8 cellular contexts compared by ENCODE assay signal in the genomic region with DNA sequence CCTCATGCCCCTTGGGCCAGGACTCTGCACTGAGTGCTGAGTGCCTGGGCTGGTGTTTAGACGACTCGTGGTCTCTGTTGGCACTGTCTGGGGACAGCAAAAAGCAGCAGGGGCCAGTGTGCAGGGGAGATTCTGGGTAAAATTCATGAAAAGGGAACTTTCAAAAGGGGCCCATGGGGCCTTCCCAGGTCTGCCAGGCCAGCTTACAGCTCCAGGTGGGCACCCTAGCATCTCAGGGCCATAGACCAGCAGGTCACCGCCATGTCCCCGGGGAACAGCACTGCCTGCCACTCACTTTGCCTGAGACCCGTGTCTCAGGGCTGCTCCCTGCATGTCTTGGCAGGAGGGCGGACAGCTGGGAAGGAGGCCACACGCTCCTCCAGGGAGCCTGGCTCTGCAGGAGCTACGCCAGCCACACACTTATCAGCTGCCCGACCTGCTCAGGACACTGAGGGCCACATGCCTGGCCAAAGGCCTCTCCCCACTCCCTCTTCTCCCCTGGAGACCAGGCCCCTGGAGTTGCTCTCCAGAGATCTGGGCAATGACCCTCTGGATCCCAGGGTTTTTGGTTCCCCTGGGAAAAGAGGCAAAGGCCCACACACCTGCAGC. TPM values are rescaled to one million over a fixed set of nuclear protein-coding genes. Genes with fewer than 3 reads are reported as not detected.
DNase-seq lines count a peak whose midpoint lies in the region; ATAC-seq, FAIRE-seq and TF ChIP-seq lines count a peak whose summit lies in the region.

No MANE protein-coding gene starts in this region.

- no peak overlapping the region for H3K14ac ChIP-seq in H1 (ENCODE audit: insufficient read length)

- TF ChIP-seq POLR2A in H1 (IDR thresholded peaks at IDR 0.05; ENCODE audit: control extremely low read depth in 1 of 2, low read depth in 2 of 2, low read length in 2 of 2) = no peak

- no peak overlapping the region for H2BK20ac ChIP-seq in H1 (ENCODE audit: low read length)

- ATAC-seq in GM18498 (IDR thresholded peaks at IDR 0.05; ENCODE audit: unreplicated experiment) (no peak), HG02759 (IDR thresholded peaks at IDR 0.05; ENCODE audit: unreplicated experiment) (no peak)

- H3K9me2 ChIP-seq in Loucy (replicated peaks; ENCODE audit: low read depth, low read length) = no peaks in the 10 kb centered on the region

- peaks cover 12% of the 10 kb centered on the region for H3K4me1 ChIP-seq in Loucy (ENCODE audit: insufficient read depth, low read length, poor library complexity, severe bottlenecking)
- H3K4me1 ChIP-seq in H1 (replicated peaks in 1 of 4; ENCODE audit: control insufficient read depth in 3 of 4, insufficient read depth in 4 of 4, low read length in 3 of 4) = peaks cover 0 to 42% (median 35%) of the 10 kb centered on the region in 4 experiments; a peak in 6 of 7 replicates
- no peaks in the 10 kb centered on the region for H3K4me1 ChIP-seq in osteoblast (ENCODE audit: insufficient read depth, low read length)

- 0 out of 2 replicates have a peak overlapping the region, but pooled peaks have one; percentile 16 for H4K8ac ChIP-seq in H1 (ENCODE audit: extremely low read depth, insufficient read depth, low read length)

- H2BK12ac ChIP-seq in H1 (ENCODE audit: low read depth, low read length) = peak overlapping the region; percentile 35; the same call in 1 of the 2 replicates

- H3K27me3 ChIP-seq in Loucy (ENCODE audit: insufficient read depth, low read length, poor library complexity, severe bottlenecking) (no peaks in the 10 kb centered on the region), H1 (replicated peaks in 1 of 4; ENCODE audit: control insufficient read depth in 3 of 4, extremely low read depth in 1 of 4, insufficient read depth in 3 of 4, low read length in 3 of 4) (no peaks in the 10 kb centered on the region), osteoblast (ENCODE audit: insufficient read depth, low read length) (no peaks in the 10 kb centered on the region)

- TF ChIP-seq CTCF in Loucy (conservative IDR thresholded peaks at IDR 0.05; ENCODE audit: low read length) = no peak
- no peak for TF ChIP-seq CTCF in H1 (IDR thresholded peaks at IDR 0.05; ENCODE audit: control extremely low read depth in 1 of 3, insufficient read depth in 1 of 3, low read depth in 1 of 3, low read length in 3 of 3)
- TF ChIP-seq CTCF in osteoblast (IDR thresholded peaks at IDR 0.05; ENCODE audit: extremely low read depth, low read depth, low read length) = no peak

- no peaks in the 10 kb centered on the region for H3K79me1 ChIP-seq in H1 (ENCODE audit: low read depth, low read length)

- H2BK15ac ChIP-seq in H1 (ENCODE audit: low read length) = peak overlapping the region; percentile 13; the same call in 1 of the 2 replicates

- FAIRE-seq in H1 (lab: Jason Lieb, UNC) = no peak

- peak overlapping the region; percentile 40 for H3K4ac ChIP-seq in H1 (replicated peaks; ENCODE audit: insufficient read length, low read depth, low read length)

- H3K27ac ChIP-seq in H1 (ENCODE audit: low read depth, low read length) (no peak overlapping the region), osteoblast (ENCODE audit: low read depth, low read length) (no peak overlapping the region)

- H3K4me2 ChIP-seq in Loucy (ENCODE audit: low read depth, low read length, poor library complexity, severe bottlenecking) (peak overlapping the region; percentile 54), H1 (ENCODE audit: insufficient read depth in 1 of 2, low read depth in 2 of 2, low read length in 2 of 2) (peak overlapping the region; percentile 2 to 28; a peak in 1 of 4 replicates), osteoblast (ENCODE audit: insufficient read depth, low read length) (peak overlapping the region; percentile 23)

- no peaks in the 10 kb centered on the region; the same call in 1 of the 2 replicates for H3F3A ChIP-seq in Loucy (ENCODE audit: low read depth)

- no peaks in the 10 kb centered on the region for H4K20me1 ChIP-seq in Loucy (ENCODE audit: insufficient read depth, low read length, poor library complexity, severe bottlenecking)
- peaks cover 0 to 2% of the 10 kb centered on the region in 2 experiments for H4K20me1 ChIP-seq in H1 (replicated peaks in 1 of 2; ENCODE audit: control insufficient read depth in 1 of 2, insufficient read depth in 2 of 2, low read length in 2 of 2)
- no peaks in the 10 kb centered on the region for H4K20me1 ChIP-seq in osteoblast (ENCODE audit: insufficient read depth, low read length)

- peak overlapping the region; percentile 60 for H3K9ac ChIP-seq in Loucy (ENCODE audit: low read depth, low read length, poor library complexity, severe bottlenecking)
- no peak overlapping the region for H3K9ac ChIP-seq in H1 (replicated peaks in 1 of 4; ENCODE audit: extremely low read depth in 1 of 4, low read depth in 3 of 4, low read length in 3 of 4)

- DNase-seq in H1 (ENCODE audit: low read depth in 1 of 2, low spot score in 2 of 2) (no peak), osteoblast (ENCODE audit: insufficient read length, low spot score, missing footprints) (peak; percentile 83)
- no peak for DNase-seq in activated effector memory CD4-positive, alpha-beta T cell treated with anti-CD3 and anti-CD28 coated beads, Interleukin-2, amount 50 U/mL, for 16 hours
- no peak for DNase-seq in stimulated activated CD8-positive, alpha-beta memory T cell treated with anti-CD3 and anti-CD28 coated beads, Interleukin-4, amount 100 ng/mL, for 48 hours

- H2AFZ ChIP-seq in Loucy (ENCODE audit: low read length) = no peak overlapping the region
- H2AFZ ChIP-seq in H1 (ENCODE audit: low read length) = no peak overlapping the region
- H2AFZ ChIP-seq in osteoblast (ENCODE audit: low read length) = peak overlapping the region; percentile 29

- CTCF ChIA-PET in H1 (lab: Charles Lee; ENCODE audit: partially characterized antibody) = interaction anchor here (0.8 to 6.5 kb wide), 21 partner anchors 10 to 300 kb away, joined by 3 to 61 read pairs (median 5); a partner anchor contains a TSS

- peak overlapping the region; percentile 27; the same call in 1 of the 2 replicates for H2BK5ac ChIP-seq in H1 (ENCODE audit: low read depth, low read length)

- no peaks in the 10 kb centered on the region for H3K9me3 ChIP-seq in Loucy (ENCODE audit: insufficient read depth, low read depth, low read length)
- no peaks in the 10 kb centered on the region for H3K9me3 ChIP-seq in H1 (ENCODE audit: insufficient read depth in 2 of 2, low read depth in 1 of 2, low read length in 1 of 2)
- H3K9me3 ChIP-seq in osteoblast (ENCODE audit: low read depth, low read length) = no peaks in the 10 kb centered on the region

- no peak overlapping the region; the same call in 1 of the 2 replicates for H3K18ac ChIP-seq in H1 (ENCODE audit: extremely low read depth, low read length)

- POLR2A ChIA-PET in H1 (lab: Charles Lee; ENCODE audit: partially characterized antibody) = interaction anchor here (0.7 to 2.4 kb wide), 8 partner anchors 8 to 179 kb away, joined by 3 to 14 read pairs (median 4); a partner anchor contains a TSS

- H3K23me2 ChIP-seq in H1 (ENCODE audit: low read depth, low read length) = no peaks in the 10 kb centered on the region

- no peak overlapping the region for H4K5ac ChIP-seq in H1 (ENCODE audit: insufficient read length, low read depth, low read length)

- peak overlapping the region; percentile 78; the same call in 1 of the 2 replicates for H2AK5ac ChIP-seq in H1 (ENCODE audit: low read depth, low read length)

- H3K79me2 ChIP-seq in Loucy (ENCODE audit: insufficient read depth, low read length) (no peaks in the 10 kb centered on the region), H1 (ENCODE audit: control insufficient read depth in 1 of 2, insufficient read depth in 2 of 2, low read length in 2 of 2) (no peaks in the 10 kb centered on the region), osteoblast (ENCODE audit: insufficient read depth, low read length) (no peaks in the 10 kb centered on the region)

- H4K91ac ChIP-seq in H1 (replicated peaks; ENCODE audit: insufficient read length, low read length) = no peak overlapping the region

- H3K56ac ChIP-seq in H1 (replicated peaks; ENCODE audit: insufficient read length, low read depth, low read length) = no peak overlapping the region

- no peak overlapping the region for H2BK120ac ChIP-seq in H1 (replicated peaks; ENCODE audit: low read depth, low read length)

- H3K36me3 ChIP-seq in Loucy (ENCODE audit: insufficient read depth, low read length) = peaks cover 10% of the 10 kb centered on the region; the same call in 1 of the 2 replicates
- H3K36me3 ChIP-seq in H1 (ENCODE audit: control insufficient read depth in 2 of 4, insufficient read depth in 4 of 4, low read length in 3 of 4) = no peaks in the 10 kb centered on the region
- H3K36me3 ChIP-seq in osteoblast (ENCODE audit: insufficient read depth, low read length) = no peaks in the 10 kb centered on the region

- 78% methylated on average over 9 of the region's 9 CpGs; no CpG with 5 or more reads in 1 of the 2 experiments for WGBS in H1 (ENCODE audit: extremely low coverage in 1 of 2, insufficient coverage in 1 of 2, insufficient read length in 1 of 2, insufficient replicate concordance in 2 of 2, low coverage in 1 of 2, low lambda C conversion rate in 2 of 2, missing lambda C conversion rate in 1 of 2), 2 experiments

- no peak for TF ChIP-seq RAD21 in H1 (IDR thresholded peaks at IDR 0.05 in 1 of 2, conservative IDR thresholded peaks at IDR 0.05 in 1 of 2; ENCODE audit: low read depth in 2 of 2, low read length in 2 of 2)

- H3K4me3 ChIP-seq in GM08714 (ENCODE audit: low read length) = peak overlapping the region; percentile 53; the same call in 1 of the 2 replicates
- H3K4me3 ChIP-seq in Loucy (ENCODE audit: low read length, poor library complexity, severe bottlenecking) = no peak overlapping the region
- H3K4me3 ChIP-seq in H1 (ENCODE audit: extremely low read depth in 1 of 4, insufficient read depth in 2 of 4, low read depth in 3 of 4, low read length in 4 of 4) = no peak overlapping the region
- no peak overlapping the region for H3K4me3 ChIP-seq in osteoblast (ENCODE audit: insufficient read depth, low read length)

- TF ChIP-seq EP300 in H1 (IDR thresholded peaks at IDR 0.05; ENCODE audit: borderline replicate concordance in 1 of 2, low read depth in 2 of 2, low read length in 2 of 2) = no peak

- no peak overlapping the region for H3K23ac ChIP-seq in H1 (ENCODE audit: insufficient read length)

RNA-seq across cellular contexts. Expression of a gene that starts 8.8 kb away (rescaled TPM):
- total RNA-seq in H1 (2021; fragmentation: NEBNext Ultra II Directional; extraction: Animal tissue kit (Norgen Biotek cat#: 25700)) = 559 and 561 TPM in 2 replicates
- polyA plus RNA-seq in H1 (2011; rRNA removed) = 143 and 206 TPM in 2 replicates
- 95.7 TPM for polyA plus RNA-seq in H1 (2011; cell fraction: cytosol; rRNA removed)
- polyA plus RNA-seq in H1 (2011; cell fraction: nucleus; rRNA removed) = 314 TPM
- 203 to 428 TPM (median 382 TPM) in 4 replicates for polyA plus RNA-seq in H1 (2012, experiment 1 of 2)
- polyA plus RNA-seq in H1 (2012, experiment 2 of 2) = 299 TPM
- polyA plus RNA-seq in H1 (2013, experiment 1 of 2) = 202 TPM
- 154 TPM for polyA plus RNA-seq in H1 (2013, experiment 2 of 2)
- polyA minus RNA-seq in H1 (2011; rRNA and poly(A)+ RNA removed) = 112 and 123 TPM in 2 replicates
- polyA minus RNA-seq in H1 (2011; cell fraction: cytosol; rRNA and poly(A)+ RNA removed) = 386 TPM
- 183 TPM for polyA minus RNA-seq in H1 (2011; cell fraction: nucleus; rRNA and poly(A)+ RNA removed)
- 120 and 142 TPM in 2 replicates for total RNA-seq in osteoblast

RNA-seq across cellular contexts. Expression of a gene that starts 41.2 kb away (rescaled TPM):
- 68.0 and 69.1 TPM in 2 replicates for total RNA-seq in H1 (2021; fragmentation: NEBNext Ultra II Directional; extraction: Animal tissue kit (Norgen Biotek cat#: 25700))
- polyA plus RNA-seq in H1 (2011; rRNA removed) = 34.5 and 60.4 TPM in 2 replicates
- 66.5 TPM for polyA plus RNA-seq in H1 (2011; cell fraction: cytosol; rRNA removed)
- 317 TPM for polyA plus RNA-seq in H1 (2011; cell fraction: nucleus; rRNA removed)
- 43.1 to 60.5 TPM (median 57.0 TPM) in 4 replicates for polyA plus RNA-seq in H1 (2012, experiment 1 of 2)
- polyA plus RNA-seq in H1 (2012, experiment 2 of 2) = 60.6 TPM
- 38.5 TPM for polyA plus RNA-seq in H1 (2013, experiment 1 of 2)
- 36.1 TPM for polyA plus RNA-seq in H1 (2013, experiment 2 of 2)
- 19.1 and 24.6 TPM in 2 replicates for polyA minus RNA-seq in H1 (2011; rRNA and poly(A)+ RNA removed)
- 27.5 TPM for polyA minus RNA-seq in H1 (2011; cell fraction: cytosol; rRNA and poly(A)+ RNA removed)
- 58.5 TPM for polyA minus RNA-seq in H1 (2011; cell fraction: nucleus; rRNA and poly(A)+ RNA removed)
- total RNA-seq in osteoblast = 43.8 and 43.9 TPM in 2 replicates

RNA-seq across cellular contexts. Expression of a gene that starts 55.1 kb away (rescaled TPM):
- total RNA-seq in H1 (2021; fragmentation: NEBNext Ultra II Directional; extraction: Animal tissue kit (Norgen Biotek cat#: 25700)) = 153 and 157 TPM in 2 replicates
- 277 and 354 TPM in 2 replicates for polyA plus RNA-seq in H1 (2011; rRNA removed)
- 226 TPM for polyA plus RNA-seq in H1 (2011; cell fraction: cytosol; rRNA removed)
- polyA plus RNA-seq in H1 (2011; cell fraction: nucleus; rRNA removed) = 351 TPM
- polyA plus RNA-seq in H1 (2012, experiment 1 of 2) = 127 to 186 TPM (median 168 TPM) in 4 replicates
- polyA plus RNA-seq in H1 (2012, experiment 2 of 2) = 200 TPM
- polyA plus RNA-seq in H1 (2013, experiment 1 of 2) = 99.3 TPM
- polyA plus RNA-seq in H1 (2013, experiment 2 of 2) = 100 TPM
- polyA minus RNA-seq in H1 (2011; rRNA and poly(A)+ RNA removed) = 137 and 141 TPM in 2 replicates
- polyA minus RNA-seq in H1 (2011; cell fraction: cytosol; rRNA and poly(A)+ RNA removed) = 110 TPM
- polyA minus RNA-seq in H1 (2011; cell fraction: nucleus; rRNA and poly(A)+ RNA removed) = 96.5 TPM
- total RNA-seq in osteoblast = 90.2 and 93.7 TPM in 2 replicates

RNA-seq across cellular contexts. Expression of a gene that starts 55.2 kb away (rescaled TPM):
- 26.7 and 30.9 TPM in 2 replicates for total RNA-seq in H1 (2021; fragmentation: NEBNext Ultra II Directional; extraction: Animal tissue kit (Norgen Biotek cat#: 25700))
- polyA plus RNA-seq in H1 (2011; rRNA removed) = 28.4 and 50.3 TPM in 2 replicates
- polyA plus RNA-seq in H1 (2011; cell fraction: cytosol; rRNA removed) = 25.7 TPM
- polyA plus RNA-seq in H1 (2011; cell fraction: nucleus; rRNA removed) = 139 TPM
- polyA plus RNA-seq in H1 (2012, experiment 1 of 2) = 26.1 to 34.2 TPM (median 32.0 TPM) in 4 replicates
- polyA plus RNA-seq in H1 (2012, experiment 2 of 2) = 32.2 TPM
- polyA plus RNA-seq in H1 (2013, experiment 1 of 2) = 26.3 TPM
- 26.6 TPM for polyA plus RNA-seq in H1 (2013, experiment 2 of 2)
- 8.3 and 9.7 TPM in 2 replicates for polyA minus RNA-seq in H1 (2011; rRNA and poly(A)+ RNA removed)
- polyA minus RNA-seq in H1 (2011; cell fraction: cytosol; rRNA and poly(A)+ RNA removed) = 15.2 TPM
- polyA minus RNA-seq in H1 (2011; cell fraction: nucleus; rRNA and poly(A)+ RNA removed) = 23.8 TPM
- total RNA-seq in osteoblast = 46.3 and 52.7 TPM in 2 replicates
